8 cellular contexts compared by ENCODE assay signal in genomic region chr5:34486160-34486765, GRCh38.
DNase-seq lines count a peak whose midpoint lies in the region; ATAC-seq lines count a peak whose summit lies in the region.

No MANE protein-coding gene starts in this region.

- DNase-seq in DMS53 (lab: John Stamatoyannopoulos, UW) (peak; percentile 94), NCI-H226 (peak; percentile 51), cerebellum (ENCODE audit: low spot score) (peak; percentile 73), left colon (peak; percentile 60 to 90), cortex of kidney (lab: John Stamatoyannopoulos, UW) (no peak)
- peak; percentile 38 for DNase-seq in activated CD4-positive, CD25-positive, alpha-beta regulatory T cell treated with anti-CD3 and anti-CD28 coated beads, Interleukin-2, amount 50 U/mL, for 16 hours (ENCODE audit: low read depth, low spot score)
- DNase-seq in stimulated activated CD4-positive, alpha-beta T cell treated with anti-CD3 and anti-CD28 coated beads, Interleukin-2, amount 100 ng/mL, for 48 hours = peak; percentile 72 to 75

- ATAC-seq in HG02884 (IDR thresholded peaks at IDR 0.05; ENCODE audit: unreplicated experiment) = peak; percentile 51
- peak; percentile 70 for ATAC-seq in left colon

- intact Hi-C loops in left colon (cut with DNase I, micrococcal nuclease) = loop anchor here in 1 of 2 donors (5.0 kb wide), 1 partner anchor 411 kb away; no protein-coding TSS in a partner anchor
